Comparison of ENCODE assay signal across 17 cellular contexts in the genomic region with DNA sequence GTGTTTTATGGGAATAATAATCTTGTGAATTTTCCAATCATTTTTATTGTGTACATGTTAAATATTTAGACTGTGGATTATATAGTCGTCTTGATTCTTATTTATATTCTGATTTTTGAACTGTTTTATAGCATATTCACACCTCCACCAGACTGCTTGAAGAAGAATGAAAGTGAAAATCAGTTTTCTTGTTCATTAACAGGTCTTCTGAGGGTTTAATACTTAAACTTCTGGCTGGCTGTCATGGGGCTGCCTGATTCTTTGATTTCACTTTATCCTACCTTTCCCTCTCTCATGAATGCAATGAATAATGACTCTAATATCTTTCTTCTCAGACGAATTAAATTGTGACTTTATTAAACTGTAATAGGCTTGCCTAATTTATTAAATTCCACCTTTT. TPM values are rescaled to one million over a fixed set of nuclear protein-coding genes. Genes with fewer than 3 reads are reported as not detected.
A peak's percentile ranks its signal among the peaks of the same experiment; 100 is the strongest.
DNase-seq lines count a peak whose midpoint lies in the region; ATAC-seq and TF ChIP-seq lines count a peak whose summit lies in the region.
"Had no signal": no experiment of that assay in that cellular context is flagged by ENCODE, and none has a peak within 500 bp of the region (broad histone marks: within the 10 kb centered on the region; RNA-seq: fewer than 3 reads in every experiment).

No MANE protein-coding gene starts in this region.

- WGBS in esophagus muscularis mucosa = 75% methylated on average over 2 of the region's 2 CpGs

- no peak overlapping the region for H3K4me3 Mint-ChIP-seq in chondrocyte (ENCODE audit: unreplicated experiment)
- H3K4me3 Mint-ChIP-seq: activated CD4-positive, alpha-beta T cell treated with anti-CD3 and anti-CD28 coated beads, Interleukin-2, amount 10 ng/mL, durations not matched to agents 24 days and 14 days had no signal

- peaks cover 3% of the 10 kb centered on the region for H3K9me3 Mint-ChIP-seq in chondrocyte (ENCODE audit: low read depth)

- TF ChIP-seq CTCF in GM20000 (IDR thresholded peaks at IDR 0.05; ENCODE audit: extremely low read depth, missing control alignments) = no peak
- TF ChIP-seq CTCF in chondrocyte (IDR thresholded peaks at IDR 0.05) = no peak
- TF ChIP-seq CTCF in coronary artery (IDR thresholded peaks at IDR 0.05) = no peak
- TF ChIP-seq CTCF in esophagus muscularis mucosa (IDR thresholded peaks at IDR 0.05) = no peak

- ATAC-seq in GM18498 (IDR thresholded peaks at IDR 0.05; ENCODE audit: unreplicated experiment) = peak; percentile 76
- peak; percentile 89 for ATAC-seq in HG03175 (IDR thresholded peaks at IDR 0.05; ENCODE audit: unreplicated experiment)
- ATAC-seq: pancreas had no signal

- H3K36me3 ChIP-seq in esophagus muscularis mucosa = peaks cover 27 to 76% (median 52%) of the 10 kb centered on the region in 4 donors

- peaks cover 9% of the 10 kb centered on the region for H3K4me1 Mint-ChIP-seq in chondrocyte (ENCODE audit: low read depth)

- TF ChIP-seq EP300 in esophagus muscularis mucosa (IDR thresholded peaks at IDR 0.05) = no peak

- peak overlapping the region; percentile 38 for H3K27ac Mint-ChIP-seq in chondrocyte (ENCODE audit: unreplicated experiment)
- H3K27ac Mint-ChIP-seq: activated CD4-positive, alpha-beta T cell treated with anti-CD3 and anti-CD28 coated beads, Interleukin-2, amount 10 ng/mL, durations not matched to agents 24 days and 14 days had no signal

- no peak for TF ChIP-seq POLR2A in esophagus muscularis mucosa (IDR thresholded peaks at IDR 0.05; ENCODE audit: low read depth)

- H3K27me3 Mint-ChIP-seq in chondrocyte (ENCODE audit: low read depth) = no peaks in the 10 kb centered on the region
- H3K27me3 Mint-ChIP-seq: activated CD4-positive, alpha-beta T cell treated with anti-CD3 and anti-CD28 coated beads, Interleukin-2, amount 10 ng/mL, durations not matched to agents 24 days and 14 days had no signal

- no peak overlapping the region for H3K4me3 ChIP-seq in coronary artery
- no peak overlapping the region for H3K4me3 ChIP-seq in esophagus muscularis mucosa
- H3K4me3 ChIP-seq: pancreas, upper lobe of left lung had no signal

- DNase-seq in GM20000 (ENCODE audit: low spot score) (peak; percentile 10), chondrocyte (ENCODE audit: low spot score) (no peak), coronary artery (ENCODE audit: low spot score) (no peak), esophagus muscularis mucosa (ENCODE audit: extremely low spot score) (no peak), kidney tubule cell (ENCODE audit: low spot score) (no peak)
- no peak for DNase-seq in activated CD4-positive, alpha-beta T cell treated with anti-CD3 and anti-CD28 coated beads for 1 hour
- DNase-seq: activated CD4-positive, alpha-beta T cell treated with anti-CD3 and anti-CD28 coated beads, Interleukin-2, amount 10 ng/mL, durations not matched to agents 24 days and 14 days; Caco-2; effector memory CD4-positive, alpha-beta T cell; hippocampal formation; NCI-H187; pancreas; Right ventricle myocardium superior; stimulated activated naive CD4-positive, alpha-beta T cell treated with Interleukin-2 at 50 U/mL for 16 hours; upper lobe of left lung had no signal

- intact Hi-C loops in esophagus muscularis mucosa (cut with DNase I) = no loop called here

- H3K36me3 Mint-ChIP-seq in chondrocyte (ENCODE audit: low read depth) = peaks cover 17% of the 10 kb centered on the region

- no peak overlapping the region for H3K27ac ChIP-seq in coronary artery
- H3K27ac ChIP-seq in esophagus muscularis mucosa (replicated peaks in 1 of 4) = no peak overlapping the region
- H3K27ac ChIP-seq: pancreas, upper lobe of left lung had no signal

- H3K4me1 ChIP-seq in esophagus muscularis mucosa = no peaks in the 10 kb centered on the region
- H3K4me1 ChIP-seq: pancreas, upper lobe of left lung had no signal

- peaks cover 0 to 6% (median 0%) of the 10 kb centered on the region in 4 donors for H3K9me3 ChIP-seq in esophagus muscularis mucosa
- H3K9me3 ChIP-seq: Caco-2, pancreas, upper lobe of left lung had no signal

- no peaks in the 10 kb centered on the region for H3K27me3 ChIP-seq in esophagus muscularis mucosa
- H3K27me3 ChIP-seq: pancreas, upper lobe of left lung had no signal

RNA-seq across cellular contexts. Expression of a gene that starts 56.2 kb away (rescaled TPM):
- total RNA-seq in chondrocyte (62.5 to 79.8 TPM (median 64.3 TPM) in 3 replicates), esophagus muscularis mucosa (10 to 100 TPM; 32.1 to 52.3 (median 35.0) TPM)
